In genomic region chr7:595621-596010, GRCh38 we compare ENCODE assay signal across 1 cellular context.
TF ChIP-seq lines count a peak whose summit lies in the region.

No MANE protein-coding gene starts in this region.

TF ChIP-seq in GM12878, 131 proteins besides CTCF, POLR2A, EP300 and RAD21 (continued from another document):
- TF ChIP-seq, protein P1, sequence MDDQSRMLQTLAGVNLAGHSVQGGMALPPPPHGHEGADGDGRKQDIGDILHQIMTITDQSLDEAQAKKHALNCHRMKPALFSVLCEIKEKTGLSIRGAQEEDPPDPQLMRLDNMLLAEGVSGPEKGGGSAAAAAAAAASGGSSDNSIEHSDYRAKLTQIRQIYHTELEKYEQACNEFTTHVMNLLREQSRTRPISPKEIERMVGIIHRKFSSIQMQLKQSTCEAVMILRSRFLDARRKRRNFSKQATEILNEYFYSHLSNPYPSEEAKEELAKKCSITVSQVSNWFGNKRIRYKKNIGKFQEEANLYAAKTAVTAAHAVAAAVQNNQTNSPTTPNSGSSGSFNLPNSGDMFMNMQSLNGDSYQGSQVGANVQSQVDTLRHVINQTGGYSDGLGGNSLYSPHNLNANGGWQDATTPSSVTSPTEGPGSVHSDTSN (IDR thresholded peaks at IDR 0.05; ENCODE audit: insufficient replicate concordance, low read depth, low read length) = no peak
- peak; percentile 70; the same call in 1 of the 2 replicates for TF ChIP-seq ZNF217 (IDR thresholded peaks at IDR 0.05)
- no peak for TF ChIP-seq HCFC1 (IDR thresholded peaks at IDR 0.05; ENCODE audit: low read length)
- 0 out of 2 replicates have a peak, but pooled peaks have one; percentile 35 for TF ChIP-seq PAX5 (IDR thresholded peaks at IDR 0.05; ENCODE audit: borderline replicate concordance, low read depth, low read length)
- TF ChIP-seq LARP7 (IDR thresholded peaks at IDR 0.05) = no peak
- TF ChIP-seq SREBF1 (IDR thresholded peaks at IDR 0.05; ENCODE audit: low read length) = no peak
- TF ChIP-seq, protein P2, sequence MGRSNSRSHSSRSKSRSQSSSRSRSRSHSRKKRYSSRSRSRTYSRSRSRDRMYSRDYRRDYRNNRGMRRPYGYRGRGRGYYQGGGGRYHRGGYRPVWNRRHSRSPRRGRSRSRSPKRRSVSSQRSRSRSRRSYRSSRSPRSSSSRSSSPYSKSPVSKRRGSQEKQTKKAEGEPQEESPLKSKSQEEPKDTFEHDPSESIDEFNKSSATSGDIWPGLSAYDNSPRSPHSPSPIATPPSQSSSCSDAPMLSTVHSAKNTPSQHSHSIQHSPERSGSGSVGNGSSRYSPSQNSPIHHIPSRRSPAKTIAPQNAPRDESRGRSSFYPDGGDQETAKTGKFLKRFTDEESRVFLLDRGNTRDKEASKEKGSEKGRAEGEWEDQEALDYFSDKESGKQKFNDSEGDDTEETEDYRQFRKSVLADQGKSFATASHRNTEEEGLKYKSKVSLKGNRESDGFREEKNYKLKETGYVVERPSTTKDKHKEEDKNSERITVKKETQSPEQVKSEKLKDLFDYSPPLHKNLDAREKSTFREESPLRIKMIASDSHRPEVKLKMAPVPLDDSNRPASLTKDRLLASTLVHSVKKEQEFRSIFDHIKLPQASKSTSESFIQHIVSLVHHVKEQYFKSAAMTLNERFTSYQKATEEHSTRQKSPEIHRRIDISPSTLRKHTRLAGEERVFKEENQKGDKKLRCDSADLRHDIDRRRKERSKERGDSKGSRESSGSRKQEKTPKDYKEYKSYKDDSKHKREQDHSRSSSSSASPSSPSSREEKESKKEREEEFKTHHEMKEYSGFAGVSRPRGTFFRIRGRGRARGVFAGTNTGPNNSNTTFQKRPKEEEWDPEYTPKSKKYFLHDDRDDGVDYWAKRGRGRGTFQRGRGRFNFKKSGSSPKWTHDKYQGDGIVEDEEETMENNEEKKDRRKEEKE (IDR thresholded peaks at IDR 0.05) = no peak
- 0 out of 2 replicates have a peak, but pooled peaks have one; percentile 13 for TF ChIP-seq NR2F1 (conservative IDR thresholded peaks at IDR 0.05)
- TF ChIP-seq EZH2 (IDR thresholded peaks at IDR 0.05; ENCODE audit: borderline replicate concordance, control insufficient read depth, low read depth, low read length) = no peak
- TF ChIP-seq CREM (IDR thresholded peaks at IDR 0.05; ENCODE audit: low read depth) = no peak
- TF ChIP-seq RUNX3 (IDR thresholded peaks at IDR 0.05; ENCODE audit: low read length) = 0 out of 2 replicates have a peak, but pooled peaks have one; percentile 20
- no peak for TF ChIP-seq ELK1 (IDR thresholded peaks at IDR 0.05; ENCODE audit: low read depth, low read length)
- TF ChIP-seq JUND (IDR thresholded peaks at IDR 0.05; ENCODE audit: low read depth, low read length) = no peak
- no peak for TF ChIP-seq RFX5 (IDR thresholded peaks at IDR 0.05; ENCODE audit: low read depth, low read length)
- TF ChIP-seq, protein P3, sequence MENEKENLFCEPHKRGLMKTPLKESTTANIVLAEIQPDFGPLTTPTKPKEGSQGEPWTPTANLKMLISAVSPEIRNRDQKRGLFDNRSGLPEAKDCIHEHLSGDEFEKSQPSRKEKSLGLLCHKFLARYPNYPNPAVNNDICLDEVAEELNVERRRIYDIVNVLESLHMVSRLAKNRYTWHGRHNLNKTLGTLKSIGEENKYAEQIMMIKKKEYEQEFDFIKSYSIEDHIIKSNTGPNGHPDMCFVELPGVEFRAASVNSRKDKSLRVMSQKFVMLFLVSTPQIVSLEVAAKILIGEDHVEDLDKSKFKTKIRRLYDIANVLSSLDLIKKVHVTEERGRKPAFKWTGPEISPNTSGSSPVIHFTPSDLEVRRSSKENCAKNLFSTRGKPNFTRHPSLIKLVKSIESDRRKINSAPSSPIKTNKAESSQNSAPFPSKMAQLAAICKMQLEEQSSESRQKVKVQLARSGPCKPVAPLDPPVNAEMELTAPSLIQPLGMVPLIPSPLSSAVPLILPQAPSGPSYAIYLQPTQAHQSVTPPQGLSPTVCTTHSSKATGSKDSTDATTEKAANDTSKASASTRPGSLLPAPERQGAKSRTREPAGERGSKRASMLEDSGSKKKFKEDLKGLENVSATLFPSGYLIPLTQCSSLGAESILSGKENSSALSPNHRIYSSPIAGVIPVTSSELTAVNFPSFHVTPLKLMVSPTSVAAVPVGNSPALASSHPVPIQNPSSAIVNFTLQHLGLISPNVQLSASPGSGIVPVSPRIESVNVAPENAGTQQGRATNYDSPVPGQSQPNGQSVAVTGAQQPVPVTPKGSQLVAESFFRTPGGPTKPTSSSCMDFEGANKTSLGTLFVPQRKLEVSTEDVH (IDR thresholded peaks at IDR 0.05; ENCODE audit: low read depth, partially characterized antibody) = no peak
- peak; percentile 97 for TF ChIP-seq SMARCA5 (IDR thresholded peaks at IDR 0.05)
- no peak for TF ChIP-seq CREB1 (IDR thresholded peaks at IDR 0.05; ENCODE audit: low read depth)
- TF ChIP-seq EED (IDR thresholded peaks at IDR 0.05; ENCODE audit: low read depth) = no peak
- no peak for TF ChIP-seq ATF2 (IDR thresholded peaks at IDR 0.05; ENCODE audit: low read length)
- no peak for TF ChIP-seq KLF5 (IDR thresholded peaks at IDR 0.05; ENCODE audit: partially characterized antibody)
- TF ChIP-seq, protein P4, sequence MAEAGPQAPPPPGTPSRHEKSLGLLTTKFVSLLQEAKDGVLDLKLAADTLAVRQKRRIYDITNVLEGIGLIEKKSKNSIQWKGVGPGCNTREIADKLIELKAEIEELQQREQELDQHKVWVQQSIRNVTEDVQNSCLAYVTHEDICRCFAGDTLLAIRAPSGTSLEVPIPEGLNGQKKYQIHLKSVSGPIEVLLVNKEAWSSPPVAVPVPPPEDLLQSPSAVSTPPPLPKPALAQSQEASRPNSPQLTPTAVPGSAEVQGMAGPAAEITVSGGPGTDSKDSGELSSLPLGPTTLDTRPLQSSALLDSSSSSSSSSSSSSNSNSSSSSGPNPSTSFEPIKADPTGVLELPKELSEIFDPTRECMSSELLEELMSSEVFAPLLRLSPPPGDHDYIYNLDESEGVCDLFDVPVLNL (IDR thresholded peaks at IDR 0.05; ENCODE audit: low read depth, low read length) = no peak
